Comparison of ENCODE assay signal across 27 cellular contexts in the genomic region with DNA sequence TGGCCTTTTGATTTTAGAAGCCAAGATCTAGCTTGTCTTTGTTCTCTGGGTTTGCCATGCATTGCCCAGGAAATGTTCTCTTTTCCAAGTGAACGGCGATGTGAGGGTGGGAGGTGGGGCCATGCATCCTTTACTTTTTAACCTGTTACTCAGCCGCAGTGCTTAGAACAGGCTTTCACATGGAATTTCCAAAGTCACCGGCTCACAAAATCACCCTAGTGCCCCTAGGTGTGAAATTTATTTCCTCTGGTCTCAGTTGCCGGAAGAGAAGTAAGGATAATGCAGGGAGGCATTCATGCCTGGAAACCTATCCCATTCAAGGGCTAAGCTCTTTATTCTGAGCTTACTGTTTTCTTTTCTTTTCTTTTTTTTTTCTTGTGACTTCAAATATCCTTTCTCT.
"Had no signal": no experiment of that assay in that cellular context is flagged by ENCODE, and none has a peak within 500 bp of the region (broad histone marks: within the 10 kb centered on the region; RNA-seq: fewer than 3 reads in every experiment).

No MANE protein-coding gene starts in this region.

- H3K4me2 ChIP-seq: smooth muscle cell had no signal

- H3K27ac ChIP-seq: left ventricle myocardium inferior, parathyroid adenoma, psoas muscle, right lobe of liver, stomach, testis, thyroid gland, transverse colon, upper lobe of left lung, vagina had no signal

- FAIRE-seq: islet of Langerhans had no signal

- H3K9me3 ChIP-seq: left ventricle myocardium inferior, mucosa of descending colon, psoas muscle, right atrium auricular region, right lobe of liver, stomach, testis, thyroid gland, transverse colon, upper lobe of left lung, vagina had no signal

- H3K36me3 Mint-ChIP-seq: immature natural killer cell; natural killer cell treated with Interleukin-12 subunit alpha and Interleukin-12 subunit beta and Interleukin-15 and Interleukin-18, amount 100 ng/mL, for 72 hours; stimulated activated naive B cell treated with anti-CD40 and anti-IgM and Interleukin-4, amounts not matched to agents 10 μg/mL and 1 μg/mL and 100 μg/mL, for 72 hours had no signal

- H3K9ac ChIP-seq: parathyroid adenoma had no signal

- DNase-seq: head of caudate nucleus; hippocampal formation; immature natural killer cell; left colon; left ventricle myocardium inferior; midbrain; mucosa of descending colon; naive thymus-derived CD4-positive, alpha-beta T cell; nucleus accumbens; psoas muscle; right lobe of liver; stimulated activated CD4-positive, alpha-beta T cell treated with anti-CD3 and anti-CD28 coated beads, Interleukin-2, amount 100 ng/mL, for 24 hours; stimulated activated CD4-positive, alpha-beta T cell treated with anti-CD3 and anti-CD28 coated beads, Interleukin-4, amount 100 ng/mL, for 1 hour; stimulated activated naive B cell treated with anti-CD40 and anti-IgM and Interleukin-4, amounts not matched to agents 10 μg/mL and 1 μg/mL and 100 μg/mL, for 72 hours; stimulated activated naive CD8-positive, alpha-beta T cell treated with anti-CD3 and anti-CD28 coated beads, Interleukin-15, Interleukin-2, amounts not matched to agents 100 U/mL and 50 U/mL, for 24 hours; stomach; testis; thyroid gland; transverse colon; upper lobe of left lung had no signal

- H3K4me1 ChIP-seq: right lobe of liver, testis, thyroid gland, upper lobe of left lung had no signal

- H3K4me3 Mint-ChIP-seq: immature natural killer cell; naive thymus-derived CD4-positive, alpha-beta T cell; natural killer cell treated with Interleukin-12 subunit alpha and Interleukin-12 subunit beta and Interleukin-15 and Interleukin-18, amount 100 ng/mL, for 72 hours; stimulated activated naive B cell treated with anti-CD40 and anti-IgM and Interleukin-4, amounts not matched to agents 10 μg/mL and 1 μg/mL and 100 μg/mL, for 72 hours had no signal

- H3K27me3 Mint-ChIP-seq: naive thymus-derived CD4-positive, alpha-beta T cell; stimulated activated naive B cell treated with anti-CD40 and anti-IgM and Interleukin-4, amounts not matched to agents 10 μg/mL and 1 μg/mL and 100 μg/mL, for 72 hours had no signal

- ATAC-seq: left colon; mucosa of descending colon; naive thymus-derived CD4-positive, alpha-beta T cell; natural killer cell treated with Interleukin-12 subunit alpha and Interleukin-12 subunit beta and Interleukin-15 and Interleukin-18, amount 100 ng/mL, for 72 hours; psoas muscle; right lobe of liver; stimulated activated naive B cell treated with anti-CD40 and anti-IgM and Interleukin-4, amounts not matched to agents 10 μg/mL and 1 μg/mL and 100 μg/mL, for 72 hours; stimulated activated naive CD8-positive, alpha-beta T cell treated with anti-CD3 and anti-CD28 coated beads, Interleukin-15, Interleukin-2, amounts not matched to agents 100 U/mL and 50 U/mL, for 24 hours had no signal

- H3K27me3 ChIP-seq: right atrium auricular region, right lobe of liver, stomach, testis, thyroid gland, transverse colon, upper lobe of left lung, vagina had no signal

- H3K27ac Mint-ChIP-seq: immature natural killer cell; naive thymus-derived CD4-positive, alpha-beta T cell; natural killer cell treated with Interleukin-12 subunit alpha and Interleukin-12 subunit beta and Interleukin-15 and Interleukin-18, amount 100 ng/mL, for 72 hours; stimulated activated naive B cell treated with anti-CD40 and anti-IgM and Interleukin-4, amounts not matched to agents 10 μg/mL and 1 μg/mL and 100 μg/mL, for 72 hours had no signal

- H3K4me3 ChIP-seq: left ventricle myocardium inferior, lung, mucosa of descending colon, psoas muscle, right atrium auricular region, right lobe of liver, smooth muscle cell, stomach, testis, thyroid gland, transverse colon, upper lobe of left lung, vagina had no signal

- H3K36me3 ChIP-seq: left ventricle myocardium inferior, right atrium auricular region, right lobe of liver, stomach, thyroid gland, transverse colon, upper lobe of left lung, vagina had no signal

- H3K4me1 Mint-ChIP-seq: immature natural killer cell; naive thymus-derived CD4-positive, alpha-beta T cell; stimulated activated naive B cell treated with anti-CD40 and anti-IgM and Interleukin-4, amounts not matched to agents 10 μg/mL and 1 μg/mL and 100 μg/mL, for 72 hours had no signal

- H3K9me3 Mint-ChIP-seq: natural killer cell treated with Interleukin-12 subunit alpha and Interleukin-12 subunit beta and Interleukin-15 and Interleukin-18, amount 100 ng/mL, for 72 hours had no signal

- H3K79me2 ChIP-seq: parathyroid adenoma had no signal

- H2AFZ ChIP-seq: parathyroid adenoma had no signal
